16 cellular contexts compared by ENCODE assay signal in genomic region chr10:122259075-122259466, GRCh38. TPM values are rescaled to one million over a fixed set of nuclear protein-coding genes. Genes with fewer than 3 reads are reported as not detected.
DNase-seq lines count a peak whose midpoint lies in the region; ATAC-seq and TF ChIP-seq lines count a peak whose summit lies in the region.
"Had no signal": no experiment of that assay in that cellular context is flagged by ENCODE, and none has a peak within 500 bp of the region (broad histone marks: within the 10 kb centered on the region; RNA-seq: fewer than 3 reads in every experiment).

No MANE protein-coding gene starts in this region.

- H3K9me3 ChIP-seq in BLaER1 (peaks cover 24% of the 10 kb centered on the region), Panc1 (ENCODE audit: control insufficient read depth, insufficient read depth, low read depth, low read length) (peaks cover 7% of the 10 kb centered on the region; the same call in 1 of the 2 replicates), left lung (peaks cover 0 to 18% of the 10 kb centered on the region in 2 donors)
- H3K9me3 ChIP-seq: neutrophil had no signal

- peak overlapping the region; percentile 44 for H3K4me2 ChIP-seq in BLaER1

- no peak for TF ChIP-seq CTCF in Panc1 (IDR thresholded peaks at IDR 0.05)
- no peak for TF ChIP-seq CTCF in left lung (IDR thresholded peaks at IDR 0.05)

- intact Hi-C loops in Panc1 (cut with micrococcal nuclease; ENCODE audit: unreplicated experiment) (no loop called here), left lung (cut with DNase I) (no loop called here), sciatic nerve (cut with DNase I) (no loop called here)

- CTCF ChIA-PET in Panc1 (lab: Charles Lee), result interaction anchor here (0.7 kb wide), 1 partner anchor 1410 kb away, joined by 5 read pairs; no protein-coding TSS in a partner anchor

- peaks cover 16% of the 10 kb centered on the region for H3K4me1 ChIP-seq in BLaER1
- no peaks in the 10 kb centered on the region for H3K4me1 ChIP-seq in Panc1 (ENCODE audit: control insufficient read depth, insufficient read depth, low read length)
- no peaks in the 10 kb centered on the region for H3K4me1 ChIP-seq in left lung

- no TSS peak for BruUV-seq in Panc1 (replicated peaks; lab: Mats Ljungman, UMichigan)

- no peaks in the 10 kb centered on the region for H4K20me1 ChIP-seq in BLaER1

- H3K36me3 ChIP-seq in BLaER1, result peaks cover 23% of the 10 kb centered on the region
- peaks cover 3% of the 10 kb centered on the region for H3K36me3 ChIP-seq in Panc1 (ENCODE audit: control insufficient read depth, insufficient read depth, low read length)
- peaks cover 0 to 29% of the 10 kb centered on the region in 2 donors for H3K36me3 ChIP-seq in left lung
- H3K36me3 ChIP-seq: adrenal gland, neutrophil had no signal

- no peak for DNase-seq in Panc1 (ENCODE audit: low read depth, low spot score)
- no peak for DNase-seq in left lung
- DNase-seq in sciatic nerve (ENCODE audit: low spot score), result no peak
- DNase-seq in SK-N-DZ (ENCODE audit: low spot score), result no peak
- DNase-seq: activated CD4-positive, CD25-positive, alpha-beta regulatory T cell treated with anti-CD3 and anti-CD28 coated beads, Interleukin-2, amount 50 U/mL, for 72 hours; activated T-cell treated with anti-CD3 and anti-CD28 coated beads, Interleukin-2, amount 50 U/mL, for 1 hour; adrenal gland; CD4-positive, alpha-beta T cell; NCI-H146; NCI-H526; SW 1271 had no signal

- H3K27ac ChIP-seq in BLaER1, result 0 out of 2 replicates have a peak overlapping the region, but pooled peaks have one; percentile 38
- H3K27ac ChIP-seq in Panc1 (ENCODE audit: low read length), result no peak overlapping the region
- H3K27ac ChIP-seq in left lung, result no peak overlapping the region
- H3K27ac ChIP-seq: adrenal gland, GM23248, neutrophil had no signal

- no peak overlapping the region for H3K9ac ChIP-seq in BLaER1
- H3K9ac ChIP-seq: GM23248 had no signal

- H3K27me3 ChIP-seq in BLaER1, result no peaks in the 10 kb centered on the region
- no peaks in the 10 kb centered on the region for H3K27me3 ChIP-seq in Panc1 (ENCODE audit: control insufficient read depth, insufficient read depth, low read length)
- H3K27me3 ChIP-seq in left lung, result no peaks in the 10 kb centered on the region
- H3K27me3 ChIP-seq: adrenal gland had no signal

- H3K4me3 ChIP-seq in BLaER1 (no peak overlapping the region), Panc1 (ENCODE audit: low read depth in 2 of 2, low read length in 2 of 2) (no peak overlapping the region), left lung (no peak overlapping the region)
- H3K4me3 ChIP-seq: adrenal gland, GM23248 had no signal

- 0 out of 2 replicates have a peak, but pooled peaks have one; percentile 15 for ATAC-seq in Panc1
- ATAC-seq in left lung, result peak; percentile 13
- peak; percentile 29 for ATAC-seq in sciatic nerve
- ATAC-seq in HG02642 (IDR thresholded peaks at IDR 0.05; ENCODE audit: poor library complexity, unreplicated experiment), result no peak
- no peak for ATAC-seq in HG03139 (IDR thresholded peaks at IDR 0.05; ENCODE audit: unreplicated experiment)

- POLR2A ChIA-PET in Panc1 (lab: Charles Lee), result no interaction called here

- in situ Hi-C loops in Panc1 (cut with HindIII; ENCODE audit: low pct_unique_long_range_greater_than_20kb, low sequenced_read_pairs), result no loop called here

RNA-seq across cellular contexts. Expression of gene BTBD16, which starts 12.0 kb away (rescaled TPM):
- total RNA-seq in Panc1 (2021; ENCODE audit: unreplicated experiment) (0.82 TPM), left lung (1 to 10 TPM in 1 of 2 donors, under 1 TPM in 1; 0.86 to 2.1 TPM), sciatic nerve (0.89 TPM)
- polyA plus RNA-seq in Panc1 (2012; ENCODE audit: insufficient read length), result 0.71 TPM
- not detected in 2 replicates for polyA plus RNA-seq in SK-N-DZ (2014; cell fraction: cytosol; rRNA removed)
- polyA plus RNA-seq in SK-N-DZ (2014; cell fraction: nucleus; rRNA removed), result not detected in 2 replicates
- total RNA-seq: CD4-positive, alpha-beta T cell; GM23248 had no signal
- polyA plus RNA-seq: GM23248 had no signal

Comparison
In these comparisons a context has a peak if more than half of its experiments do, and no peak if none do; other contexts are left out.
1. ATAC-seq: peak in Panc1 (single experiment), left lung (single experiment) and sciatic nerve (single experiment); none in HG02642 (single experiment) and HG03139 (single experiment).